In genomic region chr10:103130910-103131309, GRCh38 we compare ENCODE assay signal across 23 cellular contexts.
"Had no signal": no experiment of that assay in that cellular context is flagged by ENCODE, and none has a peak within 500 bp of the region (broad histone marks: within the 10 kb centered on the region; RNA-seq: fewer than 3 reads in every experiment).

No MANE protein-coding gene starts in this region.

- FAIRE-seq: colon, frontal cortex, kidney, pancreas had no signal

- H3K4me3 ChIP-seq: body of pancreas, heart left ventricle, lung, pancreas, SJSA1, spleen, thyroid gland had no signal

- H3K9me3 Mint-ChIP-seq: activated T-cell treated with anti-CD3 and anti-CD28 coated beads, Interleukin-2, amount 50 U/mL, for 4 hours had no signal

- H3K27me3 ChIP-seq: body of pancreas, heart left ventricle, pancreas, SJSA1, spleen, thyroid gland had no signal

- H3K4me1 ChIP-seq: body of pancreas, pancreas, SJSA1 had no signal

- ATAC-seq: activated CD8-positive, alpha-beta T cell treated with anti-CD3 and anti-CD28 coated beads, Interleukin-2, amount 10 ng/mL, durations not matched to agents 7 days and 5 days; activated T-cell treated with anti-CD3 and anti-CD28 coated beads, Interleukin-2, amount 50 U/mL, for 4 hours; body of pancreas; heart left ventricle; left lobe of liver; pancreas; stimulated activated naive B cell treated with anti-CD40 and anti-IgM and Interleukin-4, amounts not matched to agents 10 μg/mL and 1 μg/mL and 100 μg/mL, for 72 hours had no signal

- H3K27ac ChIP-seq: body of pancreas, heart left ventricle, pancreas, SJSA1, spleen had no signal

- H3K27ac Mint-ChIP-seq: activated CD4-positive, alpha-beta T cell treated with anti-CD3 and anti-CD28 coated beads, Interleukin-2, amount 10 ng/mL, durations not matched to agents 7 days and 5 days; activated CD8-positive, alpha-beta T cell treated with anti-CD3 and anti-CD28 coated beads, Interleukin-2, amount 10 ng/mL, durations not matched to agents 7 days and 5 days; activated naive CD8-positive, alpha-beta T cell treated with anti-CD3 and anti-CD28 coated beads for 36 hours had no signal

- DNase-seq: activated CD4-positive, alpha-beta T cell treated with anti-CD3 and anti-CD28 coated beads, Interleukin-2, amount 10 ng/mL, durations not matched to agents 7 days and 5 days; activated CD4-positive, CD25-positive, alpha-beta regulatory T cell; activated CD8-positive, alpha-beta T cell treated with anti-CD3 and anti-CD28 coated beads, Interleukin-2, amount 10 ng/mL, durations not matched to agents 7 days and 5 days; activated effector memory CD4-positive, alpha-beta T cell treated with anti-CD3 and anti-CD28 coated beads, Interleukin-2, amount 50 U/mL, for 16 hours; activated naive CD8-positive, alpha-beta T cell treated with anti-CD3 and anti-CD28 coated beads for 36 hours; activated T-cell treated with anti-CD3 and anti-CD28 coated beads, Interleukin-2, amount 50 U/mL, for 4 hours; amniotic stem cell; body of pancreas; heart left ventricle; kidney; midbrain; pancreas; spleen; stimulated activated CD4-positive, alpha-beta T cell treated with anti-CD3 and anti-CD28 coated beads, Interleukin-4, amount 100 ng/mL, for 4 hours; stimulated activated naive B cell treated with anti-CD40 and anti-IgM and Interleukin-4, amounts not matched to agents 10 μg/mL and 1 μg/mL and 100 μg/mL, for 72 hours; SW 1271; thyroid gland had no signal

- H3K9me3 ChIP-seq: body of pancreas, heart left ventricle, pancreas, SJSA1, thyroid gland had no signal

- H3K27me3 Mint-ChIP-seq: activated CD4-positive, alpha-beta T cell treated with anti-CD3 and anti-CD28 coated beads, Interleukin-2, amount 10 ng/mL, durations not matched to agents 7 days and 5 days; activated naive CD8-positive, alpha-beta T cell treated with anti-CD3 and anti-CD28 coated beads for 36 hours; stimulated activated naive B cell treated with anti-CD40 and anti-IgM and Interleukin-4, amounts not matched to agents 10 μg/mL and 1 μg/mL and 100 μg/mL, for 72 hours had no signal

- H3K4me3 Mint-ChIP-seq: activated CD4-positive, alpha-beta T cell treated with anti-CD3 and anti-CD28 coated beads, Interleukin-2, amount 10 ng/mL, durations not matched to agents 7 days and 5 days; activated CD8-positive, alpha-beta T cell treated with anti-CD3 and anti-CD28 coated beads, Interleukin-2, amount 10 ng/mL, durations not matched to agents 7 days and 5 days; activated naive CD8-positive, alpha-beta T cell treated with anti-CD3 and anti-CD28 coated beads for 36 hours; activated T-cell treated with anti-CD3 and anti-CD28 coated beads, Interleukin-2, amount 50 U/mL, for 4 hours; stimulated activated naive B cell treated with anti-CD40 and anti-IgM and Interleukin-4, amounts not matched to agents 10 μg/mL and 1 μg/mL and 100 μg/mL, for 72 hours; T-helper 2 cell treated with Interferon-gamma antibody and Interleukin-4, amounts not matched to agents 5 μg/mL and 100 μg/mL, for 36 hours had no signal
